ENCODE assay signal across 19 cellular contexts in the genomic region with DNA sequence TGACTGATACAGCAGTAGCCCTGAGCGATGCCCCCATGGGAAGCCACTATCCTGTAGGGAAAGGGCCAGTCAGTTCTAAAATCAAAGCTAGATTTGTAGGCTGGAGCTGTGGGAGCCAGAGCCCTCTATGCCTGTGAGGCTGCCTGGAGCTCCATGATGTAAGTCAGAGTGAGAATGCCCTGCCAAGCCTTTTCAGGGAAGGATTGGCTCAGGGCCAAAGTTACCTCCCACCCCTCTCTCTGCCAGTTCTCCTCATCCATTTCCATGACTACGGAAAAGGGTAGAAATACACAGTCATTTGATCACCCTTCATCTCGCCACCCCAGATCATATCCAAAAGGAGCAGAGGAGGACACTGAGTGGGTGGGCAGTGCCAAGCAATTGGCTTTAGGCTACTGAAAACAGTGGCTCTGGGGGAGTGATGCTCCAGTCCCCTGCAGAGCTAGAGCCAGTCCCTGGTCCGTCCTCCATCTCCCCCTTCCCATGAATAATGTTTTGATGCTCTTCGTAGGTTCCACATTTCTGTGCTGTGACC.
"Had no signal": no experiment of that assay in that cellular context is flagged by ENCODE, and none has a peak within 500 bp of the region (broad histone marks: within the 10 kb centered on the region; RNA-seq: fewer than 3 reads in every experiment).

No MANE protein-coding gene starts in this region.

- H3K36me3 Mint-ChIP-seq: mesothelial cell of epicardium, neural progenitor cell, type B pancreatic cell had no signal

- H3K9me3 ChIP-seq: adrenal gland, gastroesophageal sphincter, ovary, suprapubic skin had no signal

- H3K27ac Mint-ChIP-seq: activated T-helper 2 cell treated with anti-CD3 and anti-CD28 coated beads, Interferon-gamma antibody, Interleukin-2, Interleukin-4, amounts not matched to agents 10 μg/mL and 5 μg/mL and 100 μg/mL, durations not matched to agents 14 hours and 24 hours and 36 hours; effector memory CD8-positive, alpha-beta T cell; mesothelial cell of epicardium; neural progenitor cell; type B pancreatic cell had no signal

- H3K27ac ChIP-seq: adrenal gland, epithelial cell of prostate, gastroesophageal sphincter, hepatocyte, neural progenitor cell, ovary, suprapubic skin had no signal

- H3K4me3 Mint-ChIP-seq: effector memory CD8-positive, alpha-beta T cell; mesothelial cell of epicardium; neural progenitor cell; type B pancreatic cell had no signal

- H3K4me1 ChIP-seq: adrenal gland, gastroesophageal sphincter, neural progenitor cell, suprapubic skin had no signal

- H3K9me3 Mint-ChIP-seq: activated T-helper 2 cell treated with anti-CD3 and anti-CD28 coated beads, Interferon-gamma antibody, Interleukin-2, Interleukin-4, amounts not matched to agents 10 μg/mL and 5 μg/mL and 100 μg/mL, durations not matched to agents 14 hours and 24 hours and 36 hours; effector memory CD8-positive, alpha-beta T cell; mesothelial cell of epicardium; neural progenitor cell; type B pancreatic cell had no signal

- H3K79me2 ChIP-seq: hepatocyte had no signal

- H3K4me3 ChIP-seq: adrenal gland, gastroesophageal sphincter, hepatocyte, neural progenitor cell, ovary, suprapubic skin had no signal

- H3K4me2 ChIP-seq: hepatocyte, neural progenitor cell had no signal

- H3K4me1 Mint-ChIP-seq: mesothelial cell of epicardium, neural progenitor cell had no signal

- DNase-seq: activated CD4-positive, alpha-beta T cell treated with anti-CD3 and anti-CD28 coated beads, Interleukin-2, amount 50 U/mL, for 1 hour; activated naive CD4-positive, alpha-beta T cell treated with anti-CD3 and anti-CD28 coated beads, Interleukin-2, amount 50 U/mL, for 16 hours; activated T-cell treated with anti-CD3 and anti-CD28 coated beads for 4 hours; adrenal gland; central memory CD4-positive, alpha-beta T cell; cortex of kidney; effector memory CD8-positive, alpha-beta T cell; ovary; stimulated activated CD4-positive, alpha-beta T cell treated with anti-CD3 and anti-CD28 coated beads, Interleukin-4, amount 100 ng/mL, for 1 hour; stimulated activated CD8-positive, alpha-beta memory T cell treated with anti-CD3 and anti-CD28 coated beads, Interleukin-4, amount 100 ng/mL, for 48 hours; stimulated activated naive CD8-positive, alpha-beta T cell treated with anti-CD3 and anti-CD28 coated beads, Interleukin-15, Interleukin-2, amounts not matched to agents 100 U/mL and 50 U/mL, for 24 hours had no signal

- H3K36me3 ChIP-seq: adrenal gland, gastroesophageal sphincter, neural progenitor cell, ovary, suprapubic skin had no signal

- H3K27me3 ChIP-seq: hepatocyte, neural progenitor cell, ovary had no signal

- H2AFZ ChIP-seq: hepatocyte, neural progenitor cell had no signal
